Comparison of ENCODE assay signal across 2 cellular contexts in genomic region chr20:36122931-36123288, GRCh38.
TF ChIP-seq lines count a peak whose summit lies in the region.

No MANE protein-coding gene starts in this region.

TF ChIP-seq in HCT116, 20 proteins besides CTCF, POLR2A, EP300 and RAD21 (continued from another document):
- TF ChIP-seq SIN3A (IDR thresholded peaks at IDR 0.05; ENCODE audit: low read depth) (no peak), EZH2 (IDR thresholded peaks at IDR 0.05) (no peak), CBX3 (IDR thresholded peaks at IDR 0.05; ENCODE audit: low read depth) (no peak), TCF7L2 (IDR thresholded peaks at IDR 0.05; ENCODE audit: borderline replicate concordance, extremely low read depth, insufficient read depth, insufficient read length) (no peak), YY1 (IDR thresholded peaks at IDR 0.05; ENCODE audit: extremely low read depth, insufficient replicate concordance, low read depth, low read length) (no peak), MAX (IDR thresholded peaks at IDR 0.05) (no peak), ELF1 (IDR thresholded peaks at IDR 0.05; ENCODE audit: borderline replicate concordance, low read depth) (no peak), SRF (IDR thresholded peaks at IDR 0.05; ENCODE audit: low read depth) (no peak), REST (IDR thresholded peaks at IDR 0.05; ENCODE audit: low read depth) (no peak), POLR2AphosphoS5 (IDR thresholded peaks at IDR 0.05; ENCODE audit: low read depth, low read length) (no peak)
TF ChIP-seq in HCT116: peak in this region for 0.

TF ChIP-seq in K562, 482 proteins besides CTCF, POLR2A, EP300 and RAD21 (continued from another document):
- no peak for TF ChIP-seq CHD2 (IDR thresholded peaks at IDR 0.05; ENCODE audit: low read depth, low read length)
- TF ChIP-seq NRF1 (conservative IDR thresholded peaks at IDR 0.05 in 1 of 2, IDR thresholded peaks at IDR 0.05 in 1 of 2): no peak
- no peak for TF ChIP-seq EP400 (IDR thresholded peaks at IDR 0.05)
- no peak for TF ChIP-seq PATZ1 (CRISPR knock-in tag; IDR thresholded peaks at IDR 0.05; ENCODE audit: borderline replicate concordance)
- TF ChIP-seq CBFA2T3 (IDR thresholded peaks at IDR 0.05): peak; percentile 71
- TF ChIP-seq ETV6 (IDR thresholded peaks at IDR 0.05; ENCODE audit: borderline replicate concordance in 1 of 2, low read depth in 2 of 2, low read length in 1 of 2): no peak
- TF ChIP-seq ETV6 (CRISPR knock-in tag; IDR thresholded peaks at IDR 0.05; ENCODE audit: borderline replicate concordance): no peak
- TF ChIP-seq SP1 (CRISPR knock-in tag; IDR thresholded peaks at IDR 0.05): 0 out of 2 replicates have a peak, but pooled peaks have one; percentile 16
- TF ChIP-seq CBFA2T2 (conservative IDR thresholded peaks at IDR 0.05): 0 out of 2 replicates have a peak, but pooled peaks have one; percentile 18
- TF ChIP-seq TCF3 (CRISPR knock-in tag; IDR thresholded peaks at IDR 0.05): peak; percentile 76
- TF ChIP-seq ZNF143 (CRISPR knock-in tag; IDR thresholded peaks at IDR 0.05): no peak
- TF ChIP-seq BCL6 (CRISPR knock-in tag; IDR thresholded peaks at IDR 0.05): no peak
- no peak for TF ChIP-seq MEF2A (IDR thresholded peaks at IDR 0.05; ENCODE audit: control insufficient read depth, low read depth, low read length)
- TF ChIP-seq ZBTB7A (IDR thresholded peaks at IDR 0.05; ENCODE audit: borderline replicate concordance, control insufficient read depth, low read depth, low read length): peak; percentile 54; the same call in 1 of the 2 replicates
- 0 out of 2 replicates have a peak, but pooled peaks have one; percentile 20 for TF ChIP-seq FOXM1 (IDR thresholded peaks at IDR 0.05; ENCODE audit: low read depth)
- TF ChIP-seq FOXM1 (CRISPR knock-in tag; IDR thresholded peaks at IDR 0.05; ENCODE audit: low read depth): no peak
- TF ChIP-seq MCM7 (IDR thresholded peaks at IDR 0.05): no peak
- TF ChIP-seq TBL1XR1 (IDR thresholded peaks at IDR 0.05; ENCODE audit: low read length in 2 of 2): peak in 1 of 2 experiments; percentile 29; a peak in 1 of 4 replicates
- TF ChIP-seq ZNF699 (CRISPR knock-in tag; IDR thresholded peaks at IDR 0.05; ENCODE audit: insufficient replicate concordance): no peak
- TF ChIP-seq ZNF785 (CRISPR knock-in tag; IDR thresholded peaks at IDR 0.05): no peak
- TF ChIP-seq MAZ (CRISPR knock-in tag; conservative IDR thresholded peaks at IDR 0.05 in 1 of 2, IDR thresholded peaks at IDR 0.05 in 1 of 2): no peak
- no peak for TF ChIP-seq CLOCK (CRISPR knock-in tag; IDR thresholded peaks at IDR 0.05; ENCODE audit: borderline replicate concordance)
- peak; percentile 37; the same call in 1 of the 2 replicates for TF ChIP-seq SMARCA4 (IDR thresholded peaks at IDR 0.05)
- TF ChIP-seq SMARCE1 (IDR thresholded peaks at IDR 0.05): 0 out of 2 replicates have a peak, but pooled peaks have one; percentile 23
- TF ChIP-seq ETS1 (conservative IDR thresholded peaks at IDR 0.05; ENCODE audit: control insufficient read depth, low read depth, low read length): no peak
- TF ChIP-seq NFIX (CRISPR knock-in tag; IDR thresholded peaks at IDR 0.05; ENCODE audit: low read depth): no peak
- TF ChIP-seq ID3 (CRISPR knock-in tag; IDR thresholded peaks at IDR 0.05): no peak
- TF ChIP-seq ID3 (tag; IDR thresholded peaks at IDR 0.05): 0 out of 2 replicates have a peak, but pooled peaks have one; percentile 5
- no peak for TF ChIP-seq HCFC1 (IDR thresholded peaks at IDR 0.05; ENCODE audit: low read depth, low read length)
- TF ChIP-seq PHB2 (IDR thresholded peaks at IDR 0.05; ENCODE audit: low read depth): no peak
- 0 out of 2 replicates have a peak, but pooled peaks have one; percentile 49 for TF ChIP-seq DPF2 (IDR thresholded peaks at IDR 0.05)
- peak; percentile 78 for TF ChIP-seq ARID1B (IDR thresholded peaks at IDR 0.05)
